Comparison of ENCODE assay signal across 22 cellular contexts in the genomic region with DNA sequence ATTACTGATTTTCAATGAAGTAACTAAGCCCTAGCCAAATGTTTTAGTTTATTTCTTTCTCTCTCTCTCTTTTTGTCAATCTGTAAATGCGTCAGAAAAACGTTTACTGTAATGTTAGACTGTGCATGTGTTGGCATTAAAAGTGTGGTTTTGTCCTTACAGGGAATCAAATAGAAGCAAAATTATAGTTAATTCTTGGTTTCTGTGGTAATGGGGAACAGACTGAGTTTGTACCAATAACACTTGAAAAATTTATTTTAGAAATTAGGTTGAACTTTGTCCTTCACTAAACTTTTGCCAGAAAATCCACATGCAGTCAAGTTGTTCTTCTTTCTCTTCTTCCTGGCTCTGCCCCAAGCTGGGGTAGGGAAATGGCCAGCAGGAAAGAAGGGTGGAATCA. TPM values are rescaled to one million over a fixed set of nuclear protein-coding genes. Genes with fewer than 3 reads are reported as not detected.
DNase-seq lines count a peak whose midpoint lies in the region; TF ChIP-seq lines count a peak whose summit lies in the region.
"Had no signal": no experiment of that assay in that cellular context is flagged by ENCODE, and none has a peak within 500 bp of the region (broad histone marks: within the 10 kb centered on the region; RNA-seq: fewer than 3 reads in every experiment).

No MANE protein-coding gene starts in this region.

- POLR2A ChIA-PET in CD4-positive, alpha-beta memory T cell (lab: Charles Lee; ENCODE audit: partially characterized antibody), result no interaction called here

- H3K79me2 ChIP-seq in mesendoderm (ENCODE audit: control insufficient read depth, insufficient read depth, low read length), result no peaks in the 10 kb centered on the region

- H3K27me3 ChIP-seq in adipocyte (replicated peaks; ENCODE audit: control insufficient read depth, insufficient read depth, low read length), result no peaks in the 10 kb centered on the region
- H3K27me3 ChIP-seq in mesendoderm (ENCODE audit: insufficient read depth, low read length, poor library complexity), result no peaks in the 10 kb centered on the region
- H3K27me3 ChIP-seq in CD4-positive, alpha-beta memory T cell (ENCODE audit: insufficient read depth, low read length), result no peaks in the 10 kb centered on the region
- H3K27me3 ChIP-seq: BLaER1 had no signal

- H2AK5ac ChIP-seq in mesendoderm (ENCODE audit: low read length), result no peak overlapping the region

- TF ChIP-seq CTCF in coronary artery (IDR thresholded peaks at IDR 0.05), result no peak

- no peaks in the 10 kb centered on the region for H3K9me3 ChIP-seq in adipocyte (ENCODE audit: control insufficient read depth, low read length)
- H3K9me3 ChIP-seq in CD4-positive, alpha-beta memory T cell (ENCODE audit: control insufficient read depth in 1 of 2, low read length in 2 of 2), result no peaks in the 10 kb centered on the region
- H3K9me3 ChIP-seq: Caco-2 had no signal

- peak; percentile 7 for DNase-seq in adipocyte (ENCODE audit: low read depth)
- DNase-seq in coronary artery (ENCODE audit: low spot score), result no peak
- DNase-seq in mesendoderm, result no peak
- no peak for DNase-seq in CD4-positive, alpha-beta memory T cell
- DNase-seq in NCI-H345 (lab: John Stamatoyannopoulos, UW), result no peak
- no peak for DNase-seq in activated CD4-positive, alpha-beta T cell treated with anti-CD3 and anti-CD28 coated beads for 4 hours
- DNase-seq in islet precursor cell, result no peak
- DNase-seq: Caco-2; CD4-positive, alpha-beta T cell; GOT3; HCEC 1CT; MM.1S; NCI-H1048; NCI-H1436; NCI-H2029; NCI-H2227 treated with DMSO at 0.1 percent for 48 hours; NCI-H510A treated with DMSO at 0.1 percent for 48 hours; NCI-H748 treated with DMSO at 0.1 percent for 48 hours; SHP77 treated with DMSO at 0.1 percent for 48 hours had no signal

- no peak overlapping the region for H3K27ac Mint-ChIP-seq in CD4-positive, alpha-beta memory T cell
- H3K27ac Mint-ChIP-seq: CD4-positive, alpha-beta T cell; IgD-negative memory B cell had no signal

- H2BK15ac ChIP-seq in mesendoderm (replicated peaks; ENCODE audit: low read depth), result no peak overlapping the region

- intact Hi-C loops in CD4-positive, alpha-beta memory T cell (cut with micrococcal nuclease), result no loop called here

- peaks cover 5 to 6% of the 10 kb centered on the region in 2 donors for H3K27me3 Mint-ChIP-seq in CD4-positive, alpha-beta memory T cell

- H2BK5ac ChIP-seq in mesendoderm (ENCODE audit: low read length), result no peak overlapping the region

- H3K36me3 Mint-ChIP-seq in CD4-positive, alpha-beta memory T cell, result peaks cover 0 to 3% of the 10 kb centered on the region in 2 donors

- H3K4me1 Mint-ChIP-seq in CD4-positive, alpha-beta memory T cell, result no peaks in the 10 kb centered on the region
- H3K4me1 Mint-ChIP-seq: IgD-negative memory B cell had no signal

- no peak overlapping the region for H2BK120ac ChIP-seq in mesendoderm (ENCODE audit: low read depth, low read length)

- no peak overlapping the region for H3K23ac ChIP-seq in mesendoderm (ENCODE audit: low read length)

- H3K9me3 Mint-ChIP-seq in CD4-positive, alpha-beta memory T cell, result peaks cover 0 to 4% (median 0%) of the 10 kb centered on the region in 8 donors
- H3K9me3 Mint-ChIP-seq: CD4-positive, alpha-beta T cell; IgD-negative memory B cell had no signal

- CTCF ChIA-PET in CD4-positive, alpha-beta memory T cell (lab: Charles Lee; ENCODE audit: partially characterized antibody), result interaction anchor here (0.9 to 1.5 kb wide), 2 partner anchors 18 to 20 kb away, joined by 3 read pairs; no protein-coding TSS in a partner anchor

- H3K27ac ChIP-seq in coronary artery, result peak overlapping the region; percentile 66 to 86
- H3K27ac ChIP-seq in mesendoderm (ENCODE audit: low read depth, low read length), result no peak overlapping the region
- H3K27ac ChIP-seq in CD4-positive, alpha-beta memory T cell (ENCODE audit: low read depth, low read length), result no peak overlapping the region
- H3K27ac ChIP-seq: BLaER1, RWPE1 had no signal

- H3K4ac ChIP-seq in mesendoderm (ENCODE audit: low read depth, low read length), result no peak overlapping the region

- no peak overlapping the region for H4K8ac ChIP-seq in mesendoderm (ENCODE audit: low read depth, low read length)

- H4K5ac ChIP-seq in mesendoderm (ENCODE audit: low read length), result no peak overlapping the region

- H3K9ac ChIP-seq in adipocyte (ENCODE audit: low read length) (peak overlapping the region; percentile 65), mesendoderm (ENCODE audit: low read length) (no peak overlapping the region)
- H3K9ac ChIP-seq: BLaER1 had no signal

- H3K4me1 ChIP-seq in adipocyte (ENCODE audit: control insufficient read depth, insufficient read depth, low read length), result peaks cover 67% of the 10 kb centered on the region
- no peaks in the 10 kb centered on the region for H3K4me1 ChIP-seq in mesendoderm (ENCODE audit: control insufficient read depth, low read depth, low read length)
- no peaks in the 10 kb centered on the region for H3K4me1 ChIP-seq in CD4-positive, alpha-beta memory T cell (ENCODE audit: insufficient read depth, low read length)
- H3K4me1 ChIP-seq: BLaER1, Caco-2 had no signal

- peak overlapping the region; percentile 68 for H3K18ac ChIP-seq in mesendoderm (ENCODE audit: low read length)

- no peaks in the 10 kb centered on the region for H3K36me3 ChIP-seq in adipocyte (ENCODE audit: control insufficient read depth, insufficient read depth, low read length, severe bottlenecking)
- no peaks in the 10 kb centered on the region for H3K36me3 ChIP-seq in mesendoderm (ENCODE audit: control insufficient read depth, insufficient read depth, low read length)
- H3K36me3 ChIP-seq in CD4-positive, alpha-beta memory T cell (ENCODE audit: insufficient read depth, low read length), result no peaks in the 10 kb centered on the region
- H3K36me3 ChIP-seq: BLaER1 had no signal

- no peaks in the 10 kb centered on the region for H3K79me1 ChIP-seq in mesendoderm (ENCODE audit: low read length)

- no peak overlapping the region for H3K4me2 ChIP-seq in mesendoderm (ENCODE audit: low read length)
- H3K4me2 ChIP-seq: BLaER1 had no signal

- peak overlapping the region; percentile 42 for H3K4me3 ChIP-seq in adipocyte (ENCODE audit: low read length)
- H3K4me3 ChIP-seq in coronary artery, result no peak overlapping the region
- H3K4me3 ChIP-seq in mesendoderm (ENCODE audit: low read length), result no peak overlapping the region
- H3K4me3 ChIP-seq in CD4-positive, alpha-beta memory T cell (ENCODE audit: low read length in 2 of 2), result no peak overlapping the region
- H3K4me3 ChIP-seq: BLaER1 had no signal

- no peak overlapping the region for H3K4me3 Mint-ChIP-seq in CD4-positive, alpha-beta memory T cell
- H3K4me3 Mint-ChIP-seq: CD4-positive, alpha-beta T cell; IgD-negative memory B cell had no signal

- no peak overlapping the region for H3K56ac ChIP-seq in mesendoderm (ENCODE audit: low read length)

- no CpG with 5 or more reads among the region's 2 CpGs for WGBS in mesendoderm (ENCODE audit: extremely low coverage, insufficient coverage, low lambda C conversion rate)

RNA-seq across cellular contexts. Expression of a gene that starts 52.8 kb away (rescaled TPM):
- polyA plus RNA-seq in mesendoderm (2013, experiment 1 of 2), result 4,570 TPM
- 4,487 TPM for polyA plus RNA-seq in mesendoderm (2013, experiment 2 of 2)
- 1,000 to 10,000 TPM; 2,959 to 3,147 TPM for total RNA-seq in CD4-positive, alpha-beta memory T cell
- 1,000 to 10,000 TPM; 2,379 to 3,108 TPM for polyA plus RNA-seq in CD4-positive, alpha-beta memory T cell

Comparison
In these comparisons a context has a peak if more than half of its experiments do, and no peak if none do; other contexts are left out.
1. H3K27ac ChIP-seq: peak in coronary artery (2 of 2); none in mesendoderm (single experiment) and CD4-positive, alpha-beta memory T cell (single experiment).